Comparison of ENCODE assay signal across 33 cellular contexts in genomic region chr4:18285357-18285756, GRCh38.
"Had no signal": no experiment of that assay in that cellular context is flagged by ENCODE, and none has a peak within 500 bp of the region (broad histone marks: within the 10 kb centered on the region; RNA-seq: fewer than 3 reads in every experiment).

No MANE protein-coding gene starts in this region.

- H3K27me3 ChIP-seq: adrenal gland, body of pancreas, brain microvascular endothelial cell, breast epithelium had no signal

- H3K9me3 ChIP-seq: adrenal gland, body of pancreas, breast epithelium had no signal

- H3K27ac ChIP-seq: adrenal gland, body of pancreas, brain microvascular endothelial cell, breast epithelium, VCaP had no signal

- H3K4me3 ChIP-seq: adrenal gland, body of pancreas, breast epithelium had no signal

- FAIRE-seq: astrocyte, TTC549 had no signal

- H3K36me3 ChIP-seq: adrenal gland, brain microvascular endothelial cell, breast epithelium had no signal

- ATAC-seq: activated CD8-positive, alpha-beta T cell treated with anti-CD3 and anti-CD28 coated beads for 36 hours; activated naive CD4-positive, alpha-beta T cell treated with anti-CD3 and anti-CD28 coated beads, Interleukin-2, amount 50 U/mL, for 72 hours; activated T-cell treated with anti-CD3 and anti-CD28 coated beads, Interleukin-2, amount 50 U/mL, for 4 hours; activated T-cell treated with anti-CD3 and anti-CD28 coated beads, Interleukin-2, amount 50 U/mL, for 72 hours; activated T-helper 17 cell treated with anti-CD3 and anti-CD28 coated beads, Interleukin-2, amount 50 U/mL, for 72 hours; body of pancreas had no signal

- H3K4me1 ChIP-seq: adrenal gland, body of pancreas, breast epithelium had no signal

- DNase-seq: activated B cell treated with CpG ODN at 0.5 μM for 24 hours; activated CD4-positive, alpha-beta memory T cell treated with anti-CD3 and anti-CD28 coated beads for 36 hours; activated CD4-positive, alpha-beta T cell treated with anti-CD3 and anti-CD28 coated beads for 4 hours; activated CD4-positive, alpha-beta T cell treated with anti-CD3 and anti-CD28 coated beads, Interleukin-2, amount 10 ng/mL, durations not matched to agents 24 days and 14 days; activated CD4-positive, alpha-beta T cell treated with anti-CD3 and anti-CD28 coated beads, Interleukin-2, amount 50 U/mL, for 1 hour; activated CD4-positive, alpha-beta T cell treated with anti-CD3 and anti-CD28 coated beads, Interleukin-2, amount 50 U/mL, for 4 hours; activated CD4-positive, CD25-positive, alpha-beta regulatory T cell treated with anti-CD3 and anti-CD28 coated beads, Interleukin-2, amount 50 U/mL, for 72 hours; activated CD8-positive, alpha-beta memory T cell treated with anti-CD3 and anti-CD28 coated beads, Interleukin-2, amount 50 U/mL, for 4 hours; activated CD8-positive, alpha-beta T cell treated with anti-CD3 and anti-CD28 coated beads for 36 hours; activated effector memory CD4-positive, alpha-beta T cell treated with anti-CD3 and anti-CD28 coated beads, Interleukin-2, amount 50 U/mL, for 16 hours; activated gamma-delta T cell treated with Interleukin-2 at 50 U/mL for 16 hours; activated naive CD4-positive, alpha-beta T cell; activated naive CD4-positive, alpha-beta T cell treated with anti-CD3 and anti-CD28 coated beads for 36 hours; activated naive CD4-positive, alpha-beta T cell treated with anti-CD3 and anti-CD28 coated beads, Interleukin-2, amount 50 U/mL, for 16 hours; activated naive CD8-positive, alpha-beta T cell treated with anti-CD3 and anti-CD28 coated beads for 36 hours; activated T-cell treated with anti-CD3 and anti-CD28 coated beads for 4 hours; activated T-cell treated with anti-CD3 and anti-CD28 coated beads, Interleukin-2, amount 50 U/mL, for 1 hour; activated T-cell treated with anti-CD3 and anti-CD28 coated beads, Interleukin-2, amount 50 U/mL, for 4 hours; activated T-cell treated with anti-CD3 and anti-CD28 coated beads, Interleukin-2, amount 50 U/mL, for 72 hours; adrenal gland; amniotic stem cell; aorta; body of pancreas; brain microvascular endothelial cell; central memory CD4-positive, alpha-beta T cell; T-helper 2 cell; T-helper 9 cell had no signal
